26 cellular contexts compared by ENCODE assay signal in genomic region chr14:105576525-105577088, GRCh38. TPM values are rescaled to one million over a fixed set of nuclear protein-coding genes. Genes with fewer than 3 reads are reported as not detected.
DNase-seq lines count a peak whose midpoint lies in the region; ATAC-seq and TF ChIP-seq lines count a peak whose summit lies in the region.
"Had no signal": no experiment of that assay in that cellular context is flagged by ENCODE, and none has a peak within 500 bp of the region (broad histone marks: within the 10 kb centered on the region; RNA-seq: fewer than 3 reads in every experiment).

No MANE protein-coding gene starts in this region.

- H3K9me3 ChIP-seq in BLaER1 (no peaks in the 10 kb centered on the region), DOHH2 (ENCODE audit: control insufficient read depth, insufficient read depth, low read length) (no peaks in the 10 kb centered on the region), OCI-LY7 (ENCODE audit: low read length) (no peaks in the 10 kb centered on the region)
- H3K9me3 ChIP-seq: esophagus squamous epithelium, gastroesophageal sphincter, left lung, SK-N-SH, stomach, tibial artery had no signal

- H3K27ac Mint-ChIP-seq in glutamatergic neuron (ENCODE audit: unreplicated experiment) = peak overlapping the region; percentile 72
- H3K27ac Mint-ChIP-seq: effector memory CD8-positive, alpha-beta T cell; HFFc6; natural killer cell had no signal

- H3K79me2 ChIP-seq in DOHH2 (ENCODE audit: control insufficient read depth, low read length) (peaks cover 25% of the 10 kb centered on the region), OCI-LY7 (ENCODE audit: insufficient read depth, low read depth, low read length) (peaks cover 10% of the 10 kb centered on the region; the same call in 1 of the 2 replicates)

- H3K4me1 Mint-ChIP-seq in glutamatergic neuron (ENCODE audit: low read depth, unreplicated experiment) = no peaks in the 10 kb centered on the region
- H3K4me1 Mint-ChIP-seq: natural killer cell had no signal

- no peaks in the 10 kb centered on the region for H3K27me3 ChIP-seq in BLaER1
- no peaks in the 10 kb centered on the region for H3K27me3 ChIP-seq in DOHH2 (ENCODE audit: control insufficient read depth, low read length)
- H3K27me3 ChIP-seq: gastroesophageal sphincter, left lung, stomach, tibial artery had no signal

- H3K9me2 ChIP-seq in DOHH2 (replicated peaks; ENCODE audit: control insufficient read depth, low read length) = no peaks in the 10 kb centered on the region
- H3K9me2 ChIP-seq in OCI-LY7 (ENCODE audit: insufficient read depth, low read length) = no peaks in the 10 kb centered on the region
- H3K9me2 ChIP-seq: SK-N-SH had no signal

- 0 out of 2 replicates have a peak overlapping the region, but pooled peaks have one; percentile 68 for H3K27ac ChIP-seq in BLaER1
- peak overlapping the region; percentile 96 for H3K27ac ChIP-seq in DOHH2 (ENCODE audit: low read depth, low read length)
- peak overlapping the region; percentile 90 for H3K27ac ChIP-seq in OCI-LY7 (ENCODE audit: low read depth, low read length, poor library complexity, severe bottlenecking)
- H3K27ac ChIP-seq: coronary artery, esophagus squamous epithelium, gastroesophageal sphincter, GM23248, left lung, tibial artery had no signal

- no TSS peak for BruUV-seq in OCI-LY7 (replicated peaks; lab: Mats Ljungman, UMichigan)

- H4K20me1 ChIP-seq in BLaER1 (no peaks in the 10 kb centered on the region), DOHH2 (ENCODE audit: control insufficient read depth, insufficient read depth, low read depth, low read length) (no peaks in the 10 kb centered on the region), OCI-LY7 (ENCODE audit: insufficient read depth, low read length) (no peaks in the 10 kb centered on the region)

- ATAC-seq in HG03139 (IDR thresholded peaks at IDR 0.05; ENCODE audit: unreplicated experiment) = no peak
- ATAC-seq: effector memory CD8-positive, alpha-beta T cell; left lung had no signal

- peaks cover 34% of the 10 kb centered on the region for H3K27me3 Mint-ChIP-seq in glutamatergic neuron (ENCODE audit: unreplicated experiment)

- H3K4me3 ChIP-seq in BLaER1 = no peak overlapping the region
- H3K4me3 ChIP-seq in DOHH2 (ENCODE audit: low read length) = peak overlapping the region; percentile 50
- no peak overlapping the region for H3K4me3 ChIP-seq in OCI-LY7 (ENCODE audit: low read depth, low read length, poor library complexity, severe bottlenecking)
- H3K4me3 ChIP-seq: coronary artery, esophagus squamous epithelium, gastroesophageal sphincter, GM23248, left lung, stomach, tibial artery had no signal

- POLR2A ChIA-PET in OCI-LY7 (lab: Charles Lee) = interaction anchor here (0.9 kb wide), 2 partner anchors 241 to 609 kb away, joined by 3 read pairs; no protein-coding TSS in a partner anchor

- CTCF ChIA-PET in OCI-LY7 (lab: Charles Lee; ENCODE audit: unreplicated experiment) = no interaction called here

- peaks cover 27% of the 10 kb centered on the region for H3F3A ChIP-seq in DOHH2 (ENCODE audit: control insufficient read depth, insufficient read depth)

- DNase-seq in OCI-LY7 (ENCODE audit: low spot score) (peak; percentile 27), glutamatergic neuron (no peak), NCI-H2081 (lab: John Stamatoyannopoulos, UW) (no peak), AG08395 (ENCODE audit: low spot score) (no peak)
- no peak for DNase-seq in stimulated activated naive CD4-positive, alpha-beta T cell treated with Interleukin-2 at 50 U/mL for 16 hours (lab: John Stamatoyannopoulos, UW)
- DNase-seq: activated CD4-positive, alpha-beta T cell treated with anti-CD3 and anti-CD28 coated beads, Interleukin-2, amount 50 U/mL, for 48 hours; activated gamma-delta T cell treated with Interleukin-2 at 50 U/mL for 16 hours; effector memory CD8-positive, alpha-beta T cell; esophagus squamous epithelium; GM23248; HFFc6; natural killer cell; NCI-H1436 treated with DMSO at 0.1 percent for 48 hours; NCI-H524; SK-N-SH; stimulated activated CD4-positive, alpha-beta T cell treated with anti-CD3 and anti-CD28 coated beads, Interleukin-12 subunit alpha, Interleukin-12 subunit beta, amount 100 ng/mL, for 4 hours; stimulated activated CD4-positive, alpha-beta T cell treated with anti-CD3 and anti-CD28 coated beads, Interleukin-4, amount 100 ng/mL, for 24 hours; stomach; T-helper 9 cell; tibial artery had no signal

- H3K4me2 ChIP-seq in BLaER1 = peak overlapping the region; percentile 52; the same call in 1 of the 2 replicates
- peak overlapping the region; percentile 60 for H3K4me2 ChIP-seq in DOHH2 (ENCODE audit: low read length)
- peak overlapping the region; percentile 35 for H3K4me2 ChIP-seq in OCI-LY7 (ENCODE audit: low read length)
- H3K4me2 ChIP-seq: SK-N-SH had no signal

- H3K9me3 Mint-ChIP-seq in glutamatergic neuron (ENCODE audit: unreplicated experiment) = peaks cover 41% of the 10 kb centered on the region
- H3K9me3 Mint-ChIP-seq: effector memory CD8-positive, alpha-beta T cell; natural killer cell had no signal

- H2AFZ ChIP-seq in OCI-LY7 (ENCODE audit: low read length) = no peak overlapping the region
- H2AFZ ChIP-seq: GM23248 had no signal

- peaks cover 41% of the 10 kb centered on the region for H3K36me3 Mint-ChIP-seq in glutamatergic neuron (ENCODE audit: unreplicated experiment)
- H3K36me3 Mint-ChIP-seq: natural killer cell had no signal

- no peak overlapping the region for H3K9ac ChIP-seq in BLaER1
- H3K9ac ChIP-seq: GM23248, SK-N-SH had no signal

- TF ChIP-seq CTCF in DOHH2 (IDR thresholded peaks at IDR 0.05; ENCODE audit: low read depth, low read length, poor library complexity, severe bottlenecking) (no peak), OCI-LY7 (conservative IDR thresholded peaks at IDR 0.05; ENCODE audit: low read length) (no peak), glutamatergic neuron (IDR thresholded peaks at IDR 0.05; ENCODE audit: partially characterized antibody, unreplicated experiment) (no peak)

- H3K4me3 Mint-ChIP-seq in glutamatergic neuron (ENCODE audit: unreplicated experiment) = no peak overlapping the region
- H3K4me3 Mint-ChIP-seq: effector memory CD8-positive, alpha-beta T cell; HFFc6; natural killer cell had no signal

- intact Hi-C loops in OCI-LY7 (cut with micrococcal nuclease; ENCODE audit: unreplicated experiment) = no loop called here

- H3K36me3 ChIP-seq in BLaER1 = no peaks in the 10 kb centered on the region
- peaks cover 7% of the 10 kb centered on the region for H3K36me3 ChIP-seq in DOHH2 (ENCODE audit: control insufficient read depth, low read length)
- H3K36me3 ChIP-seq in OCI-LY7 (ENCODE audit: insufficient read depth, low read length) = no peaks in the 10 kb centered on the region
- H3K36me3 ChIP-seq: esophagus squamous epithelium, gastroesophageal sphincter, left lung, stomach, tibial artery had no signal

- H3K4me1 ChIP-seq in BLaER1 (peaks cover 51% of the 10 kb centered on the region), DOHH2 (ENCODE audit: control insufficient read depth, low read length) (peaks cover 84% of the 10 kb centered on the region), OCI-LY7 (ENCODE audit: insufficient read depth, low read length, poor library complexity, severe bottlenecking) (peaks cover 76% of the 10 kb centered on the region)
- H3K4me1 ChIP-seq: esophagus squamous epithelium, gastroesophageal sphincter, left lung, stomach, tibial artery had no signal

RNA-seq across cellular contexts. Expression of gene TMEM121, which starts 50.2 kb away (rescaled TPM):
- 0.25 and 0.70 TPM in 2 replicates for total RNA-seq in OCI-LY7 (2014; rRNA removed; shearing (Covaris generic))
- 0.21 and 0.31 TPM in 2 replicates for total RNA-seq in OCI-LY7 (2022)
- 2.7 TPM for total RNA-seq in glutamatergic neuron (ENCODE audit: unreplicated experiment)
